ENCODE assay signal across 22 cellular contexts in the genomic region with DNA sequence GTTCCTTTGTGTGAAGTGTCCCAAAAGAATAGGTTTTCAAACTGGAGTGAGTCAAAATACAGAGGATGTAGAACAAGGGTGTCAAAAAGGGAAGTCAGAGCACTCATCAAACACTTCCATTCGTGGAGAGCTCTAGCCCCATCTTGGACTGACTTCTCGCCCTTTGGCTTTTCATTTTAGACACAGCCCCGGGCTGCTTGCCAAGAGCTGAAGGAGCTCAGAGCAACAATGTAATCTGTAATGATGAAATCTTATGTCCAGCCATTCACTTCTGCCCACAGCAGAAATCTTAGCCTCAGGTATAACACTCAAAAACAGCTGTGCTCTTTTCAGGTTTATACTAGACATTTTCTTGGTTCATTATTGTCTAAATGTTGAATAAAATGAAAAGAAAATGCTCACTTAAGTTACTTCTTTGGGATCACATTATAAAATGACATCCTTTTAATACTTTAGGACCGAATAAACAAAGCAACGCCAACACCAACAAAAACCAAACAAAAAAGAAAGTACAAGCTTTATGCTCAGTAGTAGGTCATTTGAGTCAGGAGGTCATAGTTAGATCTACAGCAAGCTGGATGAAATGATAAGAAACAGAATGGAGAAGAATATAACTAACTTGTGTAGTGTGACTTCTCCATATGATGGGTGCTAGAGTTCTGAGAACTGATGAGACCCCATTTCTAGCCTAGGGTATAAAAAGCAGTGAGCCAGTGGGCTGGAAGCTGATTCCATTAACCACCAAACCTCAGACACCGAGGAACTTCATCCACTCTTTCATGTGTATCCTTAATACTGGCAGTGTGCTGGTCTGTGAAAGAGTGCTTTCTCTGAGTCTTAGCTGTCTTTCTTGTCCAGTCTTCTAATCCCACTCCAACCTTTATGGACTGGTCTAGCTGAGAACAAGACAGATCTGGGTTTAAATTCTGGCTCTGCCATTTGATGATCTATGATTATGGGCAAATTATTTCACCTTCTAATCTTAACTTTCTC.
A peak's percentile ranks its signal among the peaks of the same experiment; 100 is the strongest.
DNase-seq lines count a peak whose midpoint lies in the region; ATAC-seq and TF ChIP-seq lines count a peak whose summit lies in the region.
"Had no signal": no experiment of that assay in that cellular context is flagged by ENCODE, and none has a peak within 500 bp of the region (broad histone marks: within the 10 kb centered on the region; RNA-seq: fewer than 3 reads in every experiment).

No MANE protein-coding gene starts in this region.

- BruUV-seq in Calu3 (replicated peaks; lab: Mats Ljungman, UMichigan) (no TSS peak), PC-9 (replicated peaks; lab: Mats Ljungman, UMichigan) (no TSS peak)

- H3K4me1 Mint-ChIP-seq in Calu3 (ENCODE audit: low read depth, unreplicated experiment): peaks cover 8% of the 10 kb centered on the region
- H3K4me1 Mint-ChIP-seq: B cell, IgD-negative memory B cell had no signal

- no peak overlapping the region for H3K4me2 ChIP-seq in PC-9

- H3F3A ChIP-seq in PC-9 (ENCODE audit: insufficient read depth, low read depth): peaks cover 25% of the 10 kb centered on the region

- H3K36me3 Mint-ChIP-seq in Calu3 (ENCODE audit: insufficient read depth, unreplicated experiment): no peaks in the 10 kb centered on the region
- H3K36me3 Mint-ChIP-seq: IgD-negative memory B cell had no signal

- H3K4me1 ChIP-seq in PC-9 (replicated peaks; ENCODE audit: insufficient read depth): peaks cover 26% of the 10 kb centered on the region
- no peaks in the 10 kb centered on the region for H3K4me1 ChIP-seq in lung (ENCODE audit: control insufficient read depth in 2 of 2, insufficient read depth in 2 of 2, low read length in 2 of 2)
- H3K4me1 ChIP-seq: esophagus squamous epithelium, spleen, stomach had no signal

- H3K9me2 ChIP-seq in PC-9 (ENCODE audit: insufficient read depth): no peaks in the 10 kb centered on the region

- no peak for ATAC-seq in lung (ENCODE audit: insufficient read depth, low FRiP score)
- ATAC-seq: Panc1 had no signal

- intact Hi-C loops in Calu3 (cut with micrococcal nuclease; ENCODE audit: unreplicated experiment): no loop called here
- intact Hi-C loops in PC-9 (cut with micrococcal nuclease; ENCODE audit: unreplicated experiment): loop anchor here (5.0 kb wide), 1 partner anchor 1930 kb away; no protein-coding TSS in a partner anchor

- H4K20me1 ChIP-seq in PC-9 (ENCODE audit: insufficient read depth): no peaks in the 10 kb centered on the region

- DNase-seq in Calu3: peak; percentile 31
- peak; percentile 60 to 63 for DNase-seq in PC-9
- peak; percentile 17 for DNase-seq in dermis blood vessel endothelial cell
- DNase-seq in lung (ENCODE audit: low spot score): peak; percentile 46
- DNase-seq in COLO668 (lab: John Stamatoyannopoulos, UW; ENCODE audit: unreplicated experiment): no peak
- DNase-seq in cortex of kidney (lab: John Stamatoyannopoulos, UW): no peak
- DNase-seq in NCI-H128 (lab: John Stamatoyannopoulos, UW; ENCODE audit: unreplicated experiment): no peak
- DNase-seq in NCI-H345 treated with DMSO at 0.1 percent for 48 hours (lab: John Stamatoyannopoulos, UW; ENCODE audit: unreplicated experiment): no peak
- DNase-seq: activated CD4-positive, alpha-beta T cell treated with anti-CD3 and anti-CD28 coated beads for 48 hours; activated T-cell treated with anti-CD3 and anti-CD28 coated beads for 4 hours; DMS153; esophagus squamous epithelium; NCI-H1436; NCI-H526 treated with DMSO at 0.1 percent for 48 hours; spleen; stomach had no signal

- 64 to 76% methylated on average over 6 of the region's 6 CpGs for WGBS in lung, 2 donors

- H3K27me3 ChIP-seq in PC-9 (ENCODE audit: insufficient read depth, low read depth) (no peaks in the 10 kb centered on the region), lung (ENCODE audit: control insufficient read depth, insufficient read depth) (no peaks in the 10 kb centered on the region)
- H3K27me3 ChIP-seq: esophagus squamous epithelium, neutrophil, stomach had no signal

- H3K9me3 ChIP-seq in PC-9 (ENCODE audit: insufficient read depth, low read depth): peaks cover 15% of the 10 kb centered on the region
- peaks cover 0 to 4% of the 10 kb centered on the region in 2 donors for H3K9me3 ChIP-seq in lung (ENCODE audit: control insufficient read depth in 2 of 2, insufficient read depth in 1 of 2, low read length in 1 of 2)
- H3K9me3 ChIP-seq: esophagus squamous epithelium, neutrophil, stomach had no signal

- H3K79me2 ChIP-seq in PC-9 (ENCODE audit: low read depth): no peaks in the 10 kb centered on the region

- peaks cover 7% of the 10 kb centered on the region for H3K9me3 Mint-ChIP-seq in Calu3 (ENCODE audit: low read depth, unreplicated experiment)

- H3K36me3 ChIP-seq in PC-9 (ENCODE audit: low read depth) (no peaks in the 10 kb centered on the region), lung (ENCODE audit: control insufficient read depth in 2 of 2, insufficient read depth in 2 of 2, low read length in 2 of 2) (no peaks in the 10 kb centered on the region)
- H3K36me3 ChIP-seq: esophagus squamous epithelium, neutrophil, spleen, stomach had no signal

- CTCF ChIA-PET in Calu3 (lab: Charles Lee) (interaction anchor here (0.7 kb wide), 1 partner anchor 33 kb away, joined by 3 read pairs; no protein-coding TSS in a partner anchor), PC-9 (lab: Charles Lee) (interaction anchor here (0.6 kb wide), 2 partner anchors 10 to 92 kb away, joined by 3 read pairs; no protein-coding TSS in a partner anchor)

- H3K27me3 Mint-ChIP-seq in Calu3 (ENCODE audit: unreplicated experiment): peaks cover 17% of the 10 kb centered on the region

- H2AFZ ChIP-seq in PC-9: no peak overlapping the region

- H3K27ac Mint-ChIP-seq in Calu3 (ENCODE audit: unreplicated experiment): no peak overlapping the region
- H3K27ac Mint-ChIP-seq: activated naive CD8-positive, alpha-beta T cell; B cell; T-helper 1 cell treated with Interleukin-12 subunit alpha and Interleukin-12 subunit beta and Interleukin-4 antibody, amounts not matched to agents 30 μg/mL and 1 μg/mL, for 36 hours had no signal

- TF ChIP-seq CTCF in Calu3 (IDR thresholded peaks at IDR 0.05; ENCODE audit: unreplicated experiment) (no peak), PC-9 (conservative IDR thresholded peaks at IDR 0.05) (no peak), lung (IDR thresholded peaks at IDR 0.05; ENCODE audit: control extremely low read depth, extremely low read depth) (no peak)

- no peak overlapping the region for H3K4me3 Mint-ChIP-seq in Calu3 (ENCODE audit: low read depth, unreplicated experiment)
- H3K4me3 Mint-ChIP-seq: activated naive CD8-positive, alpha-beta T cell; B cell; IgD-negative memory B cell; T-helper 1 cell treated with Interleukin-12 subunit alpha and Interleukin-12 subunit beta and Interleukin-4 antibody, amounts not matched to agents 30 μg/mL and 1 μg/mL, for 36 hours had no signal

- POLR2A ChIA-PET in PC-9 (lab: Charles Lee; ENCODE audit: unreplicated experiment): interaction anchor here (0.5 kb wide), 1 partner anchor 21 kb away, joined by 3 read pairs; no protein-coding TSS in a partner anchor

- H3K4me3 ChIP-seq in PC-9: no peak overlapping the region
- no peak overlapping the region for H3K4me3 ChIP-seq in lung
- H3K4me3 ChIP-seq: esophagus squamous epithelium, spleen, stomach had no signal

- H3K27ac ChIP-seq in PC-9: no peak overlapping the region
- no peak overlapping the region for H3K27ac ChIP-seq in lung (ENCODE audit: low read depth in 1 of 2, low read length in 1 of 2)
- H3K27ac ChIP-seq: esophagus squamous epithelium, neutrophil, spleen, stomach had no signal

Comparison
In these comparisons a context has a peak if more than half of its experiments do, and no peak if none do; other contexts are left out.
1. DNase-seq: peak in Calu3 (single experiment), PC-9 (2 of 2), dermis blood vessel endothelial cell (single experiment) and lung (single experiment); none in COLO668 (single experiment), cortex of kidney (single experiment), NCI-H128 (single experiment) and NCI-H345 treated with DMSO at 0.1 percent for 48 hours (single experiment).